ENCODE assay signal across 23 cellular contexts in the genomic region with DNA sequence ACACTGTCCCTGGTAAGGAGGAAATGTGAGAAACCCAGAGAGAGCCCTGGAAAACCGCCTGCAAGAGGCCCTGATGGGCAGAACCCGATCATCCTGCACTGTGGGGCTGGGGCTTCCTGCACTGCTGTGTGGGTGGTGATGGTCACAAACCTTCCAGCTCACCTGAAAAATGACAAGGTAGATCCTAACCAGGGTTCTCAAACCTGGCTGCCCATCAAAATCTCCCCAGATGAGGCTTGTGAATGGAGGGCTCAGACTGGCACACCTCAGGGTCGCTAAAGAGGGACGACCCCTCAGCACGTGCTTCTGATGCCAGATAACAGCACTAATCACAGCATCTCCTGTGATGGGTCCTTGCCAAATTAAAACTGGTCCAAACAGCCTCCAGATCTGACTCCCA.
A peak's percentile ranks its signal among the peaks of the same experiment; 100 is the strongest.
DNase-seq lines count a peak whose midpoint lies in the region; TF ChIP-seq lines count a peak whose summit lies in the region.
"Had no signal": no experiment of that assay in that cellular context is flagged by ENCODE, and none has a peak within 500 bp of the region (broad histone marks: within the 10 kb centered on the region; RNA-seq: fewer than 3 reads in every experiment).

No MANE protein-coding gene starts in this region.

- no peaks in the 10 kb centered on the region for H3K4me1 Mint-ChIP-seq in nephron progenitor cell
- H3K4me1 Mint-ChIP-seq: CD8-positive, alpha-beta memory T cell had no signal

- peak; percentile 60 for DNase-seq in esophagus muscularis mucosa (ENCODE audit: extremely low spot score)
- DNase-seq in islet precursor cell = peak; percentile 16
- no peak for DNase-seq in nephron progenitor cell
- DNase-seq in SK-N-SH = no peak
- DNase-seq in glomerular visceral epithelial cell (ENCODE audit: extremely low spot score) = no peak
- DNase-seq: 8988T; ACHN; BE2C; C1 segment of cervical spinal cord; CD4-positive, alpha-beta memory T cell; CD4-positive, CD25-positive, alpha-beta regulatory T cell; CD8-positive, alpha-beta memory T cell; COR-L47; DMS 273 treated with DMSO at 0.1 percent for 48 hours; DMS153; DMS53; DMS79; DND-41; EL; GDM1 had no signal

- peak overlapping the region; percentile 29 for H3K27ac Mint-ChIP-seq in nephron progenitor cell
- H3K27ac Mint-ChIP-seq: CD4-positive, alpha-beta memory T cell; CD8-positive, alpha-beta memory T cell had no signal

- no peak for TF ChIP-seq RAD21 in SK-N-SH (IDR thresholded peaks at IDR 0.05; ENCODE audit: low read length)

- H3K9me3 ChIP-seq in esophagus muscularis mucosa = peaks cover 0 to 5% (median 2%) of the 10 kb centered on the region in 4 donors
- no peaks in the 10 kb centered on the region for H3K9me3 ChIP-seq in SK-N-SH
- H3K9me3 ChIP-seq: BE2C had no signal

- no peak overlapping the region for H3K9ac ChIP-seq in SK-N-SH
- H3K9ac ChIP-seq: BLaER1 had no signal

- H3K27me3 ChIP-seq in esophagus muscularis mucosa (no peaks in the 10 kb centered on the region), SK-N-SH (ENCODE audit: insufficient read depth) (no peaks in the 10 kb centered on the region)
- H3K27me3 ChIP-seq: BE2C, BLaER1 had no signal

- WGBS in esophagus muscularis mucosa = 87% methylated on average over 4 of the region's 5 CpGs
- WGBS in SK-N-SH (ENCODE audit: low lambda C conversion rate) = 11% methylated on average over 5 of the region's 5 CpGs

- H3K4me1 ChIP-seq in esophagus muscularis mucosa (no peaks in the 10 kb centered on the region), SK-N-SH (ENCODE audit: control insufficient read depth in 1 of 2, insufficient read depth in 2 of 2, low read depth in 1 of 2, low read length in 1 of 2) (no peaks in the 10 kb centered on the region)
- H3K4me1 ChIP-seq: BE2C, BLaER1 had no signal

- no peak overlapping the region for H3K4me3 Mint-ChIP-seq in nephron progenitor cell
- H3K4me3 Mint-ChIP-seq: CD14-positive monocyte; CD4-positive, alpha-beta memory T cell; CD4-positive, CD25-positive, alpha-beta regulatory T cell; CD8-positive, alpha-beta memory T cell had no signal

- H4K20me1 ChIP-seq in SK-N-SH (ENCODE audit: insufficient read depth) = no peaks in the 10 kb centered on the region
- H4K20me1 ChIP-seq: BLaER1 had no signal

- H3K27ac ChIP-seq in esophagus muscularis mucosa (replicated peaks in 1 of 4) (no peak overlapping the region), SK-N-SH (ENCODE audit: low read depth in 2 of 2, low read length in 1 of 2) (no peak overlapping the region)
- H3K27ac ChIP-seq: BLaER1 had no signal

- H3F3A ChIP-seq in SK-N-SH (replicated peaks; ENCODE audit: insufficient read depth) = no peaks in the 10 kb centered on the region

- no peaks in the 10 kb centered on the region for H3K79me2 ChIP-seq in SK-N-SH (ENCODE audit: insufficient read depth)

- H3K36me3 Mint-ChIP-seq in nephron progenitor cell (ENCODE audit: low read depth) = peaks cover under 1% of the 10 kb centered on the region
- H3K36me3 Mint-ChIP-seq: CD14-positive monocyte; CD4-positive, CD25-positive, alpha-beta regulatory T cell had no signal

- CTCF ChIA-PET in SK-N-SH (lab: Yijun Ruan, JAX) = no interaction called here

- peaks cover 17% of the 10 kb centered on the region for H3K9me3 Mint-ChIP-seq in nephron progenitor cell

- H3K36me3 ChIP-seq in esophagus muscularis mucosa (no peaks in the 10 kb centered on the region), SK-N-SH (replicated peaks in 1 of 2; ENCODE audit: control insufficient read depth in 1 of 2, insufficient read depth in 2 of 2, low read length in 1 of 2) (no peaks in the 10 kb centered on the region)
- H3K36me3 ChIP-seq: BE2C, BLaER1 had no signal

- no peak overlapping the region for H3K4me3 ChIP-seq in esophagus muscularis mucosa
- H3K4me3 ChIP-seq in SK-N-SH (ENCODE audit: low read depth in 2 of 2, low read length in 1 of 2) = no peak overlapping the region
- H3K4me3 ChIP-seq: BLaER1, GM12878 had no signal

- POLR2A ChIA-PET in SK-N-SH (lab: Yijun Ruan, JAX) = no interaction called here

- intact Hi-C loops in esophagus muscularis mucosa (cut with DNase I) = no loop called here

- H3K9me2 ChIP-seq in SK-N-SH = no peaks in the 10 kb centered on the region

- TF ChIP-seq EP300 in esophagus muscularis mucosa (IDR thresholded peaks at IDR 0.05) (no peak), SK-N-SH (IDR thresholded peaks at IDR 0.05; ENCODE audit: borderline replicate concordance in 1 of 2, low read depth in 1 of 2, low read length in 1 of 2) (no peak)

- TF ChIP-seq CTCF in esophagus muscularis mucosa (IDR thresholded peaks at IDR 0.05) = no peak
- TF ChIP-seq CTCF in nephron progenitor cell (IDR thresholded peaks at IDR 0.05) = no peak
- no peak for TF ChIP-seq CTCF in SK-N-SH (IDR thresholded peaks at IDR 0.05)

- no peak overlapping the region for H2AFZ ChIP-seq in SK-N-SH (ENCODE audit: low read depth)

- H3K4me2 ChIP-seq in SK-N-SH = no peak overlapping the region
- H3K4me2 ChIP-seq: BLaER1 had no signal

- H3K27me3 Mint-ChIP-seq in nephron progenitor cell (ENCODE audit: low read depth, poor library complexity) = peaks cover 4% of the 10 kb centered on the region

- no peak for TF ChIP-seq POLR2A in esophagus muscularis mucosa (IDR thresholded peaks at IDR 0.05; ENCODE audit: low read depth)

TF ChIP-seq in SK-N-SH, 30 proteins besides CTCF, POLR2A, EP300 and RAD21:
- TF ChIP-seq TCF12 (IDR thresholded peaks at IDR 0.05) (no peak), FOXM1 (IDR thresholded peaks at IDR 0.05; ENCODE audit: low read depth) (no peak), MEF2A (IDR thresholded peaks at IDR 0.05; ENCODE audit: borderline replicate concordance, low read depth) (no peak), SIN3A (IDR thresholded peaks at IDR 0.05; ENCODE audit: borderline replicate concordance, low read depth, low read length) (no peak), GABPA (IDR thresholded peaks at IDR 0.05; ENCODE audit: low read depth) (no peak)
- TF ChIP-seq, protein P1, sequence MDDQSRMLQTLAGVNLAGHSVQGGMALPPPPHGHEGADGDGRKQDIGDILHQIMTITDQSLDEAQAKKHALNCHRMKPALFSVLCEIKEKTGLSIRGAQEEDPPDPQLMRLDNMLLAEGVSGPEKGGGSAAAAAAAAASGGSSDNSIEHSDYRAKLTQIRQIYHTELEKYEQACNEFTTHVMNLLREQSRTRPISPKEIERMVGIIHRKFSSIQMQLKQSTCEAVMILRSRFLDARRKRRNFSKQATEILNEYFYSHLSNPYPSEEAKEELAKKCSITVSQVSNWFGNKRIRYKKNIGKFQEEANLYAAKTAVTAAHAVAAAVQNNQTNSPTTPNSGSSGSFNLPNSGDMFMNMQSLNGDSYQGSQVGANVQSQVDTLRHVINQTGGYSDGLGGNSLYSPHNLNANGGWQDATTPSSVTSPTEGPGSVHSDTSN (IDR thresholded peaks at IDR 0.05) = no peak

Comparison
In these comparisons a context has a peak if more than half of its experiments do, and no peak if none do; other contexts are left out.
1. DNase-seq: peak in esophagus muscularis mucosa (single experiment) and islet precursor cell (single experiment); none in nephron progenitor cell (single experiment), SK-N-SH (single experiment) and glomerular visceral epithelial cell (single experiment).